In the genomic region with DNA sequence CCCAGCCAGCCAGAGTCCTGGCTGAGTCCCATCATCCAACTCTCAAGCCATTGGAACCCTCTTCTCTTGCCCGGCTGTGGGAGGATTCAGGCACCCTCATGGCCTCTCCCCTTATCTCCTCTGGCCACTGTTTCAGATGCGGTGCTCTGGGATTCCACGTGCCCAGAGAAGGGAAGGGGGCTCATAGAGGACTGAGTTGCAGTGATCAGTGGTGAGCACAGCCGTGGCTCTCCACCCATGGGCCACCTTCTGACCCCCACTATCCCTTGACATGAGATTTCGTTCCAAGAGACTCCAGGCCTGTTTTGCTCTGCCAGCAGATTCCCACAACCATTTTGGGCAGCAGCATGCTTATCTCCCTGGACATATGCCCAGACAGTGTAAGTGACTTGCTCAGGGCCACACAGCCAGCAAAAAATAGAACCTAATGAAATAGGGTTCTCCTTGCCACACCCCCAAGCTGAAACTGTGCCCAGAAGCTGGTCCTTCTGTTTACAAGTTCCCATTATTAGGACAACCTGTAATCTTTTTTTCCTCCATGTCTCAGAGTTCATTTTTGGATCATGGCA, we compare ENCODE assay signal across 11 cellular contexts. TPM values are rescaled to one million over a fixed set of nuclear protein-coding genes. Genes with fewer than 3 reads are reported as not detected.
DNase-seq lines count a peak whose midpoint lies in the region; ATAC-seq, FAIRE-seq and TF ChIP-seq lines count a peak whose summit lies in the region.
"Had no signal": no experiment of that assay in that cellular context is flagged by ENCODE, and none has a peak within 500 bp of the region (broad histone marks: within the 10 kb centered on the region; RNA-seq: fewer than 3 reads in every experiment).

No MANE protein-coding gene starts in this region.

- intact Hi-C loops in cardiac septum (cut with DNase I): loop anchor here (1.0 to 5.0 kb wide), 2 partner anchors 77 to 366 kb away; no protein-coding TSS in a partner anchor

- H4K12ac ChIP-seq in trophoblast cell (ENCODE audit: low read depth, low read length): no peak overlapping the region

- H4K91ac ChIP-seq in trophoblast cell (ENCODE audit: low read depth, low read length): no peak overlapping the region

- H3K4me3 ChIP-seq in astrocyte (ENCODE audit: insufficient read depth, low read depth, low read length) (no peak overlapping the region), rectal smooth muscle tissue (ENCODE audit: low read length) (peak overlapping the region; percentile 41), trophoblast cell (ENCODE audit: low read depth, low read length) (no peak overlapping the region)

- peaks cover 27% of the 10 kb centered on the region for H3K36me3 Mint-ChIP-seq in astrocyte (ENCODE audit: low read depth, unreplicated experiment)

- H4K20me1 ChIP-seq in astrocyte (ENCODE audit: insufficient read depth, low read length): no peaks in the 10 kb centered on the region

- no peak overlapping the region for H3K23ac ChIP-seq in trophoblast cell (ENCODE audit: low read length)

- no peak for FAIRE-seq in astrocyte (lab: Jason Lieb, UNC)

- no peak overlapping the region for H4K8ac ChIP-seq in trophoblast cell (ENCODE audit: low read depth, low read length)

- peaks cover 7% of the 10 kb centered on the region for H3K4me1 Mint-ChIP-seq in astrocyte (ENCODE audit: low read depth, unreplicated experiment)

- H3K27me3 ChIP-seq in astrocyte (ENCODE audit: insufficient read depth, low read length) (no peaks in the 10 kb centered on the region), rectal smooth muscle tissue (ENCODE audit: control insufficient read depth, insufficient read depth, low read length) (no peaks in the 10 kb centered on the region), trophoblast cell (ENCODE audit: insufficient read depth, low read length) (no peaks in the 10 kb centered on the region)

- H3K4me1 ChIP-seq in astrocyte (ENCODE audit: insufficient read depth, low read length): peaks cover 10% of the 10 kb centered on the region
- peaks cover 4% of the 10 kb centered on the region for H3K4me1 ChIP-seq in rectal smooth muscle tissue (ENCODE audit: control insufficient read depth, insufficient read depth, low read length)
- peaks cover 3 to 5% of the 10 kb centered on the region in 2 experiments for H3K4me1 ChIP-seq in trophoblast cell (ENCODE audit: control insufficient read depth in 1 of 2, insufficient read depth in 2 of 2, low read length in 2 of 2)

- H3K4ac ChIP-seq in trophoblast cell (ENCODE audit: low read depth, low read length): no peak overlapping the region

- TF ChIP-seq CTCF in astrocyte (IDR thresholded peaks at IDR 0.05; ENCODE audit: insufficient read depth, low read depth, low read length): no peak

- no peaks in the 10 kb centered on the region for H3K27me3 Mint-ChIP-seq in astrocyte (ENCODE audit: low read depth, unreplicated experiment)

- no peak overlapping the region for H3K9ac ChIP-seq in astrocyte (ENCODE audit: low read length)
- H3K9ac ChIP-seq in rectal smooth muscle tissue (ENCODE audit: low read length): no peak overlapping the region
- no peak overlapping the region for H3K9ac ChIP-seq in trophoblast cell (ENCODE audit: low read length)
- H3K9ac ChIP-seq: KMS-11 had no signal

- H3K9me3 Mint-ChIP-seq in astrocyte (ENCODE audit: unreplicated experiment): peaks cover 2% of the 10 kb centered on the region

- no peak for ATAC-seq in HG02571 (IDR thresholded peaks at IDR 0.05; ENCODE audit: unreplicated experiment)

- peak; percentile 28 for DNase-seq in Ammon's horn (ENCODE audit: low spot score)
- DNase-seq in astrocyte (ENCODE audit: low read depth): peak; percentile 58
- peak; percentile 85 for DNase-seq in cardiac septum (ENCODE audit: low spot score)
- DNase-seq in middle frontal gyrus (ENCODE audit: extremely low spot score, low spot score): no peak
- DNase-seq in trophoblast cell: no peak
- no peak for DNase-seq in NOMO-1 (lab: John Stamatoyannopoulos, UW; ENCODE audit: unreplicated experiment in 2 of 2)
- DNase-seq: activated effector memory CD4-positive, alpha-beta T cell treated with Interleukin-2 at 50 U/mL for 16 hours; WERI-Rb-1 had no signal

- H3K9me3 ChIP-seq in astrocyte (ENCODE audit: insufficient read depth, low read depth, low read length): no peaks in the 10 kb centered on the region
- no peaks in the 10 kb centered on the region for H3K9me3 ChIP-seq in trophoblast cell (ENCODE audit: insufficient read depth, low read depth, low read length)

- peaks cover 7% of the 10 kb centered on the region for H3K36me3 ChIP-seq in astrocyte (ENCODE audit: insufficient read depth, low read length)
- H3K36me3 ChIP-seq in rectal smooth muscle tissue (ENCODE audit: control insufficient read depth, insufficient read depth, low read length): peaks cover 11% of the 10 kb centered on the region
- peaks cover 7 to 10% of the 10 kb centered on the region in 2 experiments for H3K36me3 ChIP-seq in trophoblast cell (ENCODE audit: control insufficient read depth in 1 of 2, insufficient read depth in 2 of 2, low read length in 2 of 2)

- H2BK5ac ChIP-seq in trophoblast cell (ENCODE audit: low read depth, low read length, poor library complexity): no peak overlapping the region

- H2AK5ac ChIP-seq in trophoblast cell (ENCODE audit: low read length): no peak overlapping the region

- peak overlapping the region; percentile 20 for H3K27ac ChIP-seq in astrocyte (ENCODE audit: low read depth, low read length)
- H3K27ac ChIP-seq in rectal smooth muscle tissue (ENCODE audit: low read depth, low read length): peak overlapping the region; percentile 38
- H3K27ac ChIP-seq in trophoblast cell (ENCODE audit: low read depth, low read length): no peak overlapping the region
- H3K27ac ChIP-seq: KMS-11, WERI-Rb-1 had no signal

- no peak overlapping the region for H3K14ac ChIP-seq in trophoblast cell (ENCODE audit: low read length)

- no peak overlapping the region for H3K4me2 ChIP-seq in astrocyte (ENCODE audit: low read length)
- H3K4me2 ChIP-seq in trophoblast cell (ENCODE audit: low read length): no peak overlapping the region
- H3K4me2 ChIP-seq: KMS-11 had no signal

- no peak overlapping the region for H2BK12ac ChIP-seq in trophoblast cell (ENCODE audit: low read length)

- H3K18ac ChIP-seq in trophoblast cell (ENCODE audit: low read length): no peak overlapping the region

- no peak overlapping the region for H2AFZ ChIP-seq in astrocyte (ENCODE audit: low read depth, low read length)
- H2AFZ ChIP-seq in trophoblast cell (ENCODE audit: insufficient read depth, low read length, poor library complexity): no peak overlapping the region

- peaks cover 2% of the 10 kb centered on the region for H3K79me1 ChIP-seq in trophoblast cell (ENCODE audit: low read length)

- no peak overlapping the region for H3K27ac Mint-ChIP-seq in astrocyte (ENCODE audit: unreplicated experiment)

- H3K79me2 ChIP-seq in astrocyte (ENCODE audit: insufficient read depth, low read length): no peaks in the 10 kb centered on the region
- H3K79me2 ChIP-seq in trophoblast cell (ENCODE audit: control insufficient read depth, insufficient read depth, low read length, poor library complexity): no peaks in the 10 kb centered on the region

- H3K4me3 Mint-ChIP-seq in astrocyte (ENCODE audit: unreplicated experiment): no peak overlapping the region

- no CpG with 5 or more reads among the region's 5 CpGs for WGBS in trophoblast cell (ENCODE audit: extremely low coverage, insufficient coverage, insufficient read length)

- H2BK120ac ChIP-seq in trophoblast cell (ENCODE audit: insufficient read depth, low read length, poor library complexity): no peak overlapping the region

RNA-seq across cellular contexts. Expression of a gene that starts 2.7 kb away (rescaled TPM):
- 12.2 and 15.6 TPM in 2 replicates for total RNA-seq in astrocyte
- total RNA-seq in cardiac septum: 461 TPM
- polyA plus RNA-seq in trophoblast cell (2013): 22.4 and 25.1 TPM in 2 replicates

RNA-seq across cellular contexts. Expression of a gene that starts 57.7 kb away (rescaled TPM):
- total RNA-seq in astrocyte (98.5 and 119 TPM in 2 replicates), cardiac septum (110 TPM)
- polyA plus RNA-seq in trophoblast cell (2013): 54.1 and 54.5 TPM in 2 replicates

Comparison
In these comparisons a context has a peak if more than half of its experiments do, and no peak if none do; other contexts are left out.
1. DNase-seq: peak in Ammon's horn (single experiment), astrocyte (single experiment) and cardiac septum (single experiment); none in middle frontal gyrus (single experiment), trophoblast cell (0 of 2) and NOMO-1 (0 of 2).
2. RNA of a gene that starts 2.7 kb away (total RNA-seq): 461 TPM in cardiac septum (single experiment); 12.2 to 15.6 TPM in astrocyte; every median in the first group is over 10 times any median in the second.